Comparison of ENCODE assay signal across 1 cellular context in the genomic region with DNA sequence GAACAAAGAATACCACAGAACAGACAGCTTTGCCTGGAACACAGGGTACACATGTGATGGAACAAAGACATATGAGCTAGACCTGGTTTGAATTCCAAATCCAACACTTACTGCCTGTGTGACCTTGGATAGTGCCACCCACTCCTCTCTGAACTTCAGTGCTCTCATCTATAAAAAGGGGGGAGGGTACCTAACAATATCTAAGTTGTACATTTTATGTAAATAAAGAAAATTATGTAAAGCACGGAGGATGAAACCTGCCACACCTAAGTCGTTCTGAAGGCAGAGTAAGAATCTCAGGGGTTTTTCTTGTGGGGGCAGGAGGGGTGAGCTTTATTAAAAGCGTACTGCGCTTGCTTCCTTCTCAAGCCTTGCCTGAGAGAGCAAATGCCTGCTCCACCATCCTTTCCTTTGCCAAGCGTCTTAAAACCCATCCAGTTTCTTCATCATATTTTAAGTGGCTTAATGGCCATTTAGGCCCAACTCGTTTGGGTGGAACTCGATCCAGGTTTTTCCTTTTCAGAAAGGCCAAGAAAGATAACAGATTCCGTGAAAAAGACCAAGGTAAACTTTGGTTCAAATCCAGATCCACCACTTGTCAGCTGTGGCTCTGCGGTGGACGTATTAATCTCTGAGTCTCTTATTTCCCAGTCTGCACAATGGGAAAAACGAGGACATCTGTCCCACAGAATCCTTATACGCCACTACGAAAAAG.
TF ChIP-seq lines count a peak whose summit lies in the region.

No MANE protein-coding gene starts in this region.

TF ChIP-seq in HepG2, 621 proteins besides CTCF, POLR2A, EP300 and RAD21:
- no peak for TF ChIP-seq SMYD3 (CRISPR knock-in tag; IDR thresholded peaks at IDR 0.05)
- TF ChIP-seq, protein P1, sequence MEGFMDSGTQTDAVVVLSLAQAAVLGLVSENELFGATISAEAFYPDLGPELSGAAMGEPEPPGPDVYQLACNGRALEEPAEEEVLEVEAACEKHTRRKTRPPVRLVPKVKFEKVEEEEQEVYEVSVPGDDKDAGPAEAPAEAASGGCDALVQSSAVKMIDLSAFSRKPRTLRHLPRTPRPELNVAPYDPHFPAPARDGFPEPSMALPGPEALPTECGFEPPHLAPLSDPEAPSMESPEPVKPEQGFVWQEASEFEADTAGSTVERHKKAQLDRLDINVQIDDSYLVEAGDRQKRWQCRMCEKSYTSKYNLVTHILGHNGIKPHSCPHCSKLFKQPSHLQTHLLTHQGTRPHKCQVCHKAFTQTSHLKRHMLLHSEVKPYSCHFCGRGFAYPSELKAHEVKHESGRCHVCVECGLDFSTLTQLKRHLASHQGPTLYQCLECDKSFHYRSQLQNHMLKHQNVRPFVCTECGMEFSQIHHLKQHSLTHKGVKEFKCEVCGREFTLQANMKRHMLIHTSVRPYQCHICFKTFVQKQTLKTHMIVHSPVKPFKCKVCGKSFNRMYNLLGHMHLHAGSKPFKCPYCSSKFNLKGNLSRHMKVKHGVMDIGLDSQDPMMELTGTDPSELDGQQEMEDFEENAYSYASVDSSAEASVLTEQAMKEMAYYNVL (CRISPR knock-in tag; IDR thresholded peaks at IDR 0.05; ENCODE audit: borderline replicate concordance), result no peak
- TF ChIP-seq PRMT3 (CRISPR knock-in tag; IDR thresholded peaks at IDR 0.05; ENCODE audit: borderline replicate concordance, low read depth), result no peak
- TF ChIP-seq, protein P2, sequence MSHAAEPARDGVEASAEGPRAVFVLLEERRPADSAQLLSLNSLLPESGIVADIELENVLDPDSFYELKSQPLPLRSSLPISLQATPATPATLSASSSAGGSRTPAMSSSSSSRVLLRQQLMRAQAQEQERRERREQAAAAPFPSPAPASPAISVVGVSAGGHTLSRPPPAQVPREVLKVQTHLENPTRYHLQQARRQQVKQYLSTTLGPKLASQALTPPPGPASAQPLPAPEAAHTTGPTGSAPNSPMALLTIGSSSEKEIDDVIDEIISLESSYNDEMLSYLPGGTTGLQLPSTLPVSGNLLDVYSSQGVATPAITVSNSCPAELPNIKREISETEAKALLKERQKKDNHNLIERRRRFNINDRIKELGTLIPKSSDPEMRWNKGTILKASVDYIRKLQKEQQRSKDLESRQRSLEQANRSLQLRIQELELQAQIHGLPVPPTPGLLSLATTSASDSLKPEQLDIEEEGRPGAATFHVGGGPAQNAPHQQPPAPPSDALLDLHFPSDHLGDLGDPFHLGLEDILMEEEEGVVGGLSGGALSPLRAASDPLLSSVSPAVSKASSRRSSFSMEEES (CRISPR knock-in tag; IDR thresholded peaks at IDR 0.05), result no peak
- TF ChIP-seq, protein P3, sequence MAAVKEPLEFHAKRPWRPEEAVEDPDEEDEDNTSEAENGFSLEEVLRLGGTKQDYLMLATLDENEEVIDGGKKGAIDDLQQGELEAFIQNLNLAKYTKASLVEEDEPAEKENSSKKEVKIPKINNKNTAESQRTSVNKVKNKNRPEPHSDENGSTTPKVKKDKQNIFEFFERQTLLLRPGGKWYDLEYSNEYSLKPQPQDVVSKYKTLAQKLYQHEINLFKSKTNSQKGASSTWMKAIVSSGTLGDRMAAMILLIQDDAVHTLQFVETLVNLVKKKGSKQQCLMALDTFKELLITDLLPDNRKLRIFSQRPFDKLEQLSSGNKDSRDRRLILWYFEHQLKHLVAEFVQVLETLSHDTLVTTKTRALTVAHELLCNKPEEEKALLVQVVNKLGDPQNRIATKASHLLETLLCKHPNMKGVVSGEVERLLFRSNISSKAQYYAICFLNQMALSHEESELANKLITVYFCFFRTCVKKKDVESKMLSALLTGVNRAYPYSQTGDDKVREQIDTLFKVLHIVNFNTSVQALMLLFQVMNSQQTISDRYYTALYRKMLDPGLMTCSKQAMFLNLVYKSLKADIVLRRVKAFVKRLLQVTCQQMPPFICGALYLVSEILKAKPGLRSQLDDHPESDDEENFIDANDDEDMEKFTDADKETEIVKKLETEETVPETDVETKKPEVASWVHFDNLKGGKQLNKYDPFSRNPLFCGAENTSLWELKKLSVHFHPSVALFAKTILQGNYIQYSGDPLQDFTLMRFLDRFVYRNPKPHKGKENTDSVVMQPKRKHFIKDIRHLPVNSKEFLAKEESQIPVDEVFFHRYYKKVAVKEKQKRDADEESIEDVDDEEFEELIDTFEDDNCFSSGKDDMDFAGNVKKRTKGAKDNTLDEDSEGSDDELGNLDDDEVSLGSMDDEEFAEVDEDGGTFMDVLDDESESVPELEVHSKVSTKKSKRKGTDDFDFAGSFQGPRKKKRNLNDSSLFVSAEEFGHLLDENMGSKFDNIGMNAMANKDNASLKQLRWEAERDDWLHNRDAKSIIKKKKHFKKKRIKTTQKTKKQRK (IDR thresholded peaks at IDR 0.05; ENCODE audit: low read length), result no peak
- TF ChIP-seq, protein P4, sequence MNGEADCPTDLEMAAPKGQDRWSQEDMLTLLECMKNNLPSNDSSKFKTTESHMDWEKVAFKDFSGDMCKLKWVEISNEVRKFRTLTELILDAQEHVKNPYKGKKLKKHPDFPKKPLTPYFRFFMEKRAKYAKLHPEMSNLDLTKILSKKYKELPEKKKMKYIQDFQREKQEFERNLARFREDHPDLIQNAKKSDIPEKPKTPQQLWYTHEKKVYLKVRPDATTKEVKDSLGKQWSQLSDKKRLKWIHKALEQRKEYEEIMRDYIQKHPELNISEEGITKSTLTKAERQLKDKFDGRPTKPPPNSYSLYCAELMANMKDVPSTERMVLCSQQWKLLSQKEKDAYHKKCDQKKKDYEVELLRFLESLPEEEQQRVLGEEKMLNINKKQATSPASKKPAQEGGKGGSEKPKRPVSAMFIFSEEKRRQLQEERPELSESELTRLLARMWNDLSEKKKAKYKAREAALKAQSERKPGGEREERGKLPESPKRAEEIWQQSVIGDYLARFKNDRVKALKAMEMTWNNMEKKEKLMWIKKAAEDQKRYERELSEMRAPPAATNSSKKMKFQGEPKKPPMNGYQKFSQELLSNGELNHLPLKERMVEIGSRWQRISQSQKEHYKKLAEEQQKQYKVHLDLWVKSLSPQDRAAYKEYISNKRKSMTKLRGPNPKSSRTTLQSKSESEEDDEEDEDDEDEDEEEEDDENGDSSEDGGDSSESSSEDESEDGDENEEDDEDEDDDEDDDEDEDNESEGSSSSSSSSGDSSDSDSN (CRISPR knock-in tag; IDR thresholded peaks at IDR 0.05), result no peak
- 0 out of 2 replicates have a peak, but pooled peaks have one; percentile 37 for TF ChIP-seq RORA (CRISPR knock-in tag; IDR thresholded peaks at IDR 0.05)
- no peak for TF ChIP-seq MZF1 (CRISPR knock-in tag; IDR thresholded peaks at IDR 0.05; ENCODE audit: borderline replicate concordance)
- TF ChIP-seq, protein P5, sequence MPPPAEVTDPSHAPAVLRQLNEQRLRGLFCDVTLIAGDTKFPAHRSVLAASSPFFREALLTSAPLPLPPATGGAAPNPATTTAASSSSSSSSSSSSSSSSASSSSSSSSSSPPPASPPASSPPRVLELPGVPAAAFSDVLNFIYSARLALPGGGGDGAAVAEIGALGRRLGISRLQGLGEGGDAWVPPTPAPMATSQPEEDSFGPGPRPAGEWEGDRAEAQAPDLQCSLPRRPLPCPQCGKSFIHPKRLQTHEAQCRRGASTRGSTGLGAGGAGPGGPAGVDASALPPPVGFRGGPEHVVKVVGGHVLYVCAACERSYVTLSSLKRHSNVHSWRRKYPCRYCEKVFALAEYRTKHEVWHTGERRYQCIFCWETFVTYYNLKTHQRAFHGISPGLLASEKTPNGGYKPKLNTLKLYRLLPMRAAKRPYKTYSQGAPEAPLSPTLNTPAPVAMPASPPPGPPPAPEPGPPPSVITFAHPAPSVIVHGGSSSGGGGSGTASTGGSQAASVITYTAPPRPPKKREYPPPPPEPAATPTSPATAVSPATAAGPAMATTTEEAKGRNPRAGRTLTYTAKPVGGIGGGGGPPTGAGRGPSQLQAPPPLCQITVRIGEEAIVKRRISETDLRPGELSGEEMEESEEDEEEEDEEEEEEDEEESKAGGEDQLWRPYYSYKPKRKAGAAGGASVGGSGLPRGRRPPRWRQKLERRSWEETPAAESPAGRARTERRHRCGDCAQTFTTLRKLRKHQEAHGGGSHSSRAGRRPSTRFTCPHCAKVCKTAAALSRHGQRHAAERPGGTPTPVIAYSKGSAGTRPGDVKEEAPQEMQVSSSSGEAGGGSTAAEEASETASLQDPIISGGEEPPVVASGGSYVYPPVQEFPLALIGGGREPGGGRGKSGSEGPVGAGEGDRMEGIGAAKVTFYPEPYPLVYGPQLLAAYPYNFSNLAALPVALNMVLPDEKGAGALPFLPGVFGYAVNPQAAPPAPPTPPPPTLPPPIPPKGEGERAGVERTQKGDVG (CRISPR knock-in tag; IDR thresholded peaks at IDR 0.05; ENCODE audit: borderline replicate concordance), result no peak
- 0 out of 2 replicates have a peak, but pooled peaks have one; percentile 30 for TF ChIP-seq ZNF354B (CRISPR knock-in tag; IDR thresholded peaks at IDR 0.05)
- TF ChIP-seq ZNF143 (CRISPR knock-in tag; IDR thresholded peaks at IDR 0.05), result no peak
- TF ChIP-seq, protein P6, sequence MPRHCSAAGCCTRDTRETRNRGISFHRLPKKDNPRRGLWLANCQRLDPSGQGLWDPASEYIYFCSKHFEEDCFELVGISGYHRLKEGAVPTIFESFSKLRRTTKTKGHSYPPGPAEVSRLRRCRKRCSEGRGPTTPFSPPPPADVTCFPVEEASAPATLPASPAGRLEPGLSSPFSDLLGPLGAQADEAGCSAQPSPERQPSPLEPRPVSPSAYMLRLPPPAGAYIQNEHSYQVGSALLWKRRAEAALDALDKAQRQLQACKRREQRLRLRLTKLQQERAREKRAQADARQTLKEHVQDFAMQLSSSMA (CRISPR knock-in tag; IDR thresholded peaks at IDR 0.05), result no peak
- peak; percentile 19 for TF ChIP-seq ARNT2 (CRISPR knock-in tag; IDR thresholded peaks at IDR 0.05; ENCODE audit: low read depth)
- TF ChIP-seq ZNF549 (CRISPR knock-in tag; IDR thresholded peaks at IDR 0.05), result no peak
